ENCODE assay signal across 2 cellular contexts in genomic region chr4:5218376-5219069, GRCh38.
TF ChIP-seq lines count a peak whose summit lies in the region.

No MANE protein-coding gene starts in this region.

TF ChIP-seq in GM23338, 12 proteins besides CTCF, POLR2A, EP300 and RAD21 (continued from another document):
- TF ChIP-seq, protein P1, sequence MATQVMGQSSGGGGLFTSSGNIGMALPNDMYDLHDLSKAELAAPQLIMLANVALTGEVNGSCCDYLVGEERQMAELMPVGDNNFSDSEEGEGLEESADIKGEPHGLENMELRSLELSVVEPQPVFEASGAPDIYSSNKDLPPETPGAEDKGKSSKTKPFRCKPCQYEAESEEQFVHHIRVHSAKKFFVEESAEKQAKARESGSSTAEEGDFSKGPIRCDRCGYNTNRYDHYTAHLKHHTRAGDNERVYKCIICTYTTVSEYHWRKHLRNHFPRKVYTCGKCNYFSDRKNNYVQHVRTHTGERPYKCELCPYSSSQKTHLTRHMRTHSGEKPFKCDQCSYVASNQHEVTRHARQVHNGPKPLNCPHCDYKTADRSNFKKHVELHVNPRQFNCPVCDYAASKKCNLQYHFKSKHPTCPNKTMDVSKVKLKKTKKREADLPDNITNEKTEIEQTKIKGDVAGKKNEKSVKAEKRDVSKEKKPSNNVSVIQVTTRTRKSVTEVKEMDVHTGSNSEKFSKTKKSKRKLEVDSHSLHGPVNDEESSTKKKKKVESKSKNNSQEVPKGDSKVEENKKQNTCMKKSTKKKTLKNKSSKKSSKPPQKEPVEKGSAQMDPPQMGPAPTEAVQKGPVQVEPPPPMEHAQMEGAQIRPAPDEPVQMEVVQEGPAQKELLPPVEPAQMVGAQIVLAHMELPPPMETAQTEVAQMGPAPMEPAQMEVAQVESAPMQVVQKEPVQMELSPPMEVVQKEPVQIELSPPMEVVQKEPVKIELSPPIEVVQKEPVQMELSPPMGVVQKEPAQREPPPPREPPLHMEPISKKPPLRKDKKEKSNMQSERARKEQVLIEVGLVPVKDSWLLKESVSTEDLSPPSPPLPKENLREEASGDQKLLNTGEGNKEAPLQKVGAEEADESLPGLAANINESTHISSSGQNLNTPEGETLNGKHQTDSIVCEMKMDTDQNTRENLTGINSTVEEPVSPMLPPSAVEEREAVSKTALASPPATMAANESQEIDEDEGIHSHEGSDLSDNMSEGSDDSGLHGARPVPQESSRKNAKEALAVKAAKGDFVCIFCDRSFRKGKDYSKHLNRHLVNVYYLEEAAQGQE (IDR thresholded peaks at IDR 0.05; ENCODE audit: unreplicated experiment), result no peak

TF ChIP-seq in WTC11, 78 proteins besides CTCF, POLR2A, EP300 and RAD21 (continued from another document):
- TF ChIP-seq FOXK1 (CRISPR knock-in tag; IDR thresholded peaks at IDR 0.05) (no peak), ZNF425 (CRISPR knock-in tag; conservative IDR thresholded peaks at IDR 0.05) (no peak), RELA (CRISPR knock-in tag; IDR thresholded peaks at IDR 0.05; ENCODE audit: borderline replicate concordance) (no peak), KAT7 (CRISPR knock-in tag; IDR thresholded peaks at IDR 0.05; ENCODE audit: borderline replicate concordance) (no peak), SMAD4 (CRISPR knock-in tag; IDR thresholded peaks at IDR 0.05) (no peak)
